Comparison of ENCODE assay signal across 2 cellular contexts in the genomic region with DNA sequence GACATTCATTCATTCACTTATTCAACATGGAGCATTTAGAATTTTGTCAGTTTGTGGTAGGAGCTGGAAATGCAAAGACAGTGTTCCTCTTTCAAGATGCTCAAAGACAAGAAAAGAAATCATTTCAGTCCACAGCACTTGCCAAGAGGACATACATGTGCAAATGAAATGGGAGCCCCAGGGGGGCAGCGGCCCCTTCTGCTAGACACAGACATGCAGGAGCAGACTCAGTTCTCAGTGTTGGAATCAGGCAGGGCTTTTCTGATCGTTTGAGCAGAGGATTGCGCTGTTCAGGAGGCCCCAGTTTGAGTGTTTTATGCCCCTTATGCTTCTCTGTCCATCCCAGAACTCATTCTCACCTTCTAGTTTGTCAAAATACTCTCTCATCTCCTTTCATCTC.
TF ChIP-seq lines count a peak whose summit lies in the region.

No MANE protein-coding gene starts in this region.

TF ChIP-seq in IMR-90, 13 proteins besides CTCF, POLR2A, EP300 and RAD21 (continued from another document):
- TF ChIP-seq SMC3 (IDR thresholded peaks at IDR 0.05; ENCODE audit: low read depth, low read length): no peak
- no peak for TF ChIP-seq MAZ (IDR thresholded peaks at IDR 0.05; ENCODE audit: borderline replicate concordance, low read depth, low read length)
- TF ChIP-seq MXI1 (IDR thresholded peaks at IDR 0.05; ENCODE audit: borderline replicate concordance, low read depth, low read length): no peak
- TF ChIP-seq NFE2L2 (IDR thresholded peaks at IDR 0.05; ENCODE audit: low read depth, low read length): no peak
- no peak for TF ChIP-seq CEBPB (IDR thresholded peaks at IDR 0.05; ENCODE audit: low read depth, low read length)
- no peak for TF ChIP-seq RFX5 (IDR thresholded peaks at IDR 0.05; ENCODE audit: low read depth, low read length)
- no peak for TF ChIP-seq MAFK (IDR thresholded peaks at IDR 0.05; ENCODE audit: low read depth, low read length)
- TF ChIP-seq RCOR1 (IDR thresholded peaks at IDR 0.05; ENCODE audit: insufficient replicate concordance, low read length): no peak
- no peak for TF ChIP-seq FOS (IDR thresholded peaks at IDR 0.05; ENCODE audit: low read depth, low read length)
- TF ChIP-seq CHD1 (IDR thresholded peaks at IDR 0.05; ENCODE audit: low read depth, low read length): no peak
- TF ChIP-seq, protein P1, sequence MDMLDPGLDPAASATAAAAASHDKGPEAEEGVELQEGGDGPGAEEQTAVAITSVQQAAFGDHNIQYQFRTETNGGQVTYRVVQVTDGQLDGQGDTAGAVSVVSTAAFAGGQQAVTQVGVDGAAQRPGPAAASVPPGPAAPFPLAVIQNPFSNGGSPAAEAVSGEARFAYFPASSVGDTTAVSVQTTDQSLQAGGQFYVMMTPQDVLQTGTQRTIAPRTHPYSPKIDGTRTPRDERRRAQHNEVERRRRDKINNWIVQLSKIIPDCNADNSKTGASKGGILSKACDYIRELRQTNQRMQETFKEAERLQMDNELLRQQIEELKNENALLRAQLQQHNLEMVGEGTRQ (IDR thresholded peaks at IDR 0.05; ENCODE audit: low read depth, low read length): no peak
- TF ChIP-seq, protein P2, sequence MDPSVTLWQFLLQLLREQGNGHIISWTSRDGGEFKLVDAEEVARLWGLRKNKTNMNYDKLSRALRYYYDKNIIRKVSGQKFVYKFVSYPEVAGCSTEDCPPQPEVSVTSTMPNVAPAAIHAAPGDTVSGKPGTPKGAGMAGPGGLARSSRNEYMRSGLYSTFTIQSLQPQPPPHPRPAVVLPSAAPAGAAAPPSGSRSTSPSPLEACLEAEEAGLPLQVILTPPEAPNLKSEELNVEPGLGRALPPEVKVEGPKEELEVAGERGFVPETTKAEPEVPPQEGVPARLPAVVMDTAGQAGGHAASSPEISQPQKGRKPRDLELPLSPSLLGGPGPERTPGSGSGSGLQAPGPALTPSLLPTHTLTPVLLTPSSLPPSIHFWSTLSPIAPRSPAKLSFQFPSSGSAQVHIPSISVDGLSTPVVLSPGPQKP (IDR thresholded peaks at IDR 0.05; ENCODE audit: borderline replicate concordance, low read depth, low read length): no peak

TF ChIP-seq in HEK293T, 16 proteins besides CTCF, POLR2A, EP300 and RAD21:
- TF ChIP-seq, protein P3, sequence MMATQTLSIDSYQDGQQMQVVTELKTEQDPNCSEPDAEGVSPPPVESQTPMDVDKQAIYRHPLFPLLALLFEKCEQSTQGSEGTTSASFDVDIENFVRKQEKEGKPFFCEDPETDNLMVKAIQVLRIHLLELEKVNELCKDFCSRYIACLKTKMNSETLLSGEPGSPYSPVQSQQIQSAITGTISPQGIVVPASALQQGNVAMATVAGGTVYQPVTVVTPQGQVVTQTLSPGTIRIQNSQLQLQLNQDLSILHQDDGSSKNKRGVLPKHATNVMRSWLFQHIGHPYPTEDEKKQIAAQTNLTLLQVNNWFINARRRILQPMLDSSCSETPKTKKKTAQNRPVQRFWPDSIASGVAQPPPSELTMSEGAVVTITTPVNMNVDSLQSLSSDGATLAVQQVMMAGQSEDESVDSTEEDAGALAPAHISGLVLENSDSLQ (IDR thresholded peaks at IDR 0.05): no peak
- TF ChIP-seq FOXM1 (IDR thresholded peaks at IDR 0.05; ENCODE audit: borderline replicate concordance) (no peak), ARNT (IDR thresholded peaks at IDR 0.05) (no peak), L3MBTL2 (conservative IDR thresholded peaks at IDR 0.05) (no peak), HDGF (IDR thresholded peaks at IDR 0.05; ENCODE audit: borderline replicate concordance) (no peak), LEF1 (IDR thresholded peaks at IDR 0.05; ENCODE audit: borderline replicate concordance) (no peak), CTBP1 (IDR thresholded peaks at IDR 0.05; ENCODE audit: borderline replicate concordance) (no peak), ZNF384 (IDR thresholded peaks at IDR 0.05) (no peak), ELF4 (IDR thresholded peaks at IDR 0.05) (no peak), SP1 (IDR thresholded peaks at IDR 0.05) (no peak), FOXA1 (IDR thresholded peaks at IDR 0.05) (no peak), FOXK2 (IDR thresholded peaks at IDR 0.05) (no peak), NFRKB (IDR thresholded peaks at IDR 0.05) (no peak), BHLHE40 (IDR thresholded peaks at IDR 0.05; ENCODE audit: borderline replicate concordance) (no peak)
